13 cellular contexts compared by ENCODE assay signal in genomic region chr9:131629827-131630205, GRCh38.
DNase-seq lines count a peak whose midpoint lies in the region; ATAC-seq lines count a peak whose summit lies in the region.
"Had no signal": no experiment of that assay in that cellular context is flagged by ENCODE, and none has a peak within 500 bp of the region (broad histone marks: within the 10 kb centered on the region; RNA-seq: fewer than 3 reads in every experiment).

No MANE protein-coding gene starts in this region.

- H3K9me3 ChIP-seq in CD4-positive, alpha-beta memory T cell (ENCODE audit: control insufficient read depth in 1 of 2, low read length in 2 of 2): no peaks in the 10 kb centered on the region
- no peaks in the 10 kb centered on the region for H3K9me3 ChIP-seq in skeletal muscle tissue (ENCODE audit: control insufficient read depth in 3 of 3, low read length in 3 of 3)

- no peak overlapping the region for H3K27ac ChIP-seq in CD4-positive, alpha-beta memory T cell (ENCODE audit: low read depth, low read length)
- peak overlapping the region; percentile 87 for H3K27ac ChIP-seq in skeletal muscle tissue (ENCODE audit: low read depth, low read length)
- H3K27ac ChIP-seq: C4-2B, cardiac muscle cell had no signal

- CTCF ChIA-PET in CD4-positive, alpha-beta memory T cell (lab: Charles Lee; ENCODE audit: partially characterized antibody): interaction anchor here (1.7 to 3.8 kb wide), 3 partner anchors 38 to 110 kb away, joined by 5 to 16 read pairs (median 9); partner anchors contain the start of gene RAPGEF1
- CTCF ChIA-PET in activated CD4-positive, alpha-beta memory T cell treated with anti-CD3 and anti-CD28 coated beads, Interleukin-2, amount 10 ng/mL, durations not matched to agents 7 days and 5 days (lab: Charles Lee): interaction anchor here (1.1 to 2.1 kb wide), 2 partner anchors 13 to 111 kb away, joined by 5 to 8 read pairs; no protein-coding TSS in a partner anchor

- DNase-seq in CD4-positive, alpha-beta memory T cell: no peak
- no peak for DNase-seq in activated CD4-positive, alpha-beta memory T cell treated with anti-CD3 and anti-CD28 coated beads, Interleukin-2, amount 10 ng/mL, durations not matched to agents 7 days and 5 days
- DNase-seq in Ammon's horn (ENCODE audit: low spot score): no peak
- DNase-seq in NCI-H187 treated with DMSO at 0.1 percent for 48 hours (lab: John Stamatoyannopoulos, UW): no peak
- DNase-seq in superior temporal gyrus (ENCODE audit: extremely low spot score): no peak
- DNase-seq: activated gamma-delta T cell treated with Interleukin-2 at 50 U/mL for 16 hours, NCI-H1092, NCI-H510A had no signal

- peak overlapping the region; percentile 25 to 38 (median 32) for H3K9ac ChIP-seq in skeletal muscle tissue (ENCODE audit: low read depth in 1 of 3, low read length in 3 of 3)

- H3K27me3 Mint-ChIP-seq in CD4-positive, alpha-beta memory T cell: no peaks in the 10 kb centered on the region
- no peaks in the 10 kb centered on the region for H3K27me3 Mint-ChIP-seq in activated CD4-positive, alpha-beta memory T cell treated with anti-CD3 and anti-CD28 coated beads, Interleukin-2, amount 10 ng/mL, durations not matched to agents 7 days and 5 days

- no peaks in the 10 kb centered on the region for H3K27me3 ChIP-seq in CD4-positive, alpha-beta memory T cell (ENCODE audit: insufficient read depth, low read length)
- no peaks in the 10 kb centered on the region for H3K27me3 ChIP-seq in skeletal muscle tissue (ENCODE audit: control insufficient read depth in 3 of 3, insufficient read depth in 3 of 3, low read length in 3 of 3)
- H3K27me3 ChIP-seq: cardiac muscle cell had no signal

- no peak overlapping the region for H3K4me3 ChIP-seq in CD4-positive, alpha-beta memory T cell (ENCODE audit: low read length in 2 of 2)
- peak overlapping the region in 1 of 3 donors; percentile 37 for H3K4me3 ChIP-seq in skeletal muscle tissue (ENCODE audit: low read length in 3 of 3)
- H3K4me3 ChIP-seq: cardiac muscle cell had no signal

- peaks cover 23 to 68% (median 42%) of the 10 kb centered on the region in 4 donors for H3K4me1 Mint-ChIP-seq in CD4-positive, alpha-beta memory T cell
- peaks cover 75% of the 10 kb centered on the region for H3K4me1 Mint-ChIP-seq in activated CD4-positive, alpha-beta memory T cell treated with anti-CD3 and anti-CD28 coated beads, Interleukin-2, amount 10 ng/mL, durations not matched to agents 7 days and 5 days

- H3K4me3 Mint-ChIP-seq in CD4-positive, alpha-beta memory T cell: no peak overlapping the region
- no peak overlapping the region for H3K4me3 Mint-ChIP-seq in activated CD4-positive, alpha-beta memory T cell treated with anti-CD3 and anti-CD28 coated beads, Interleukin-2, amount 10 ng/mL, durations not matched to agents 7 days and 5 days

- no peaks in the 10 kb centered on the region for H3K9me3 Mint-ChIP-seq in CD4-positive, alpha-beta memory T cell
- H3K9me3 Mint-ChIP-seq in activated CD4-positive, alpha-beta memory T cell treated with anti-CD3 and anti-CD28 coated beads, Interleukin-2, amount 10 ng/mL, durations not matched to agents 7 days and 5 days: no peaks in the 10 kb centered on the region

- H3K27ac Mint-ChIP-seq in CD4-positive, alpha-beta memory T cell: peak overlapping the region in 4 of 7 donors; percentile 85 to 97 (median 94)
- peak overlapping the region; percentile 88 for H3K27ac Mint-ChIP-seq in activated CD4-positive, alpha-beta memory T cell treated with anti-CD3 and anti-CD28 coated beads, Interleukin-2, amount 10 ng/mL, durations not matched to agents 7 days and 5 days

- intact Hi-C loops in CD4-positive, alpha-beta memory T cell (cut with micrococcal nuclease): no loop called here

- peaks cover 44% of the 10 kb centered on the region for H3K4me1 ChIP-seq in CD4-positive, alpha-beta memory T cell (ENCODE audit: insufficient read depth, low read length)
- peaks cover 29 to 54% (median 48%) of the 10 kb centered on the region in 3 donors for H3K4me1 ChIP-seq in skeletal muscle tissue (ENCODE audit: control insufficient read depth in 3 of 3, insufficient read depth in 3 of 3, low read length in 3 of 3)

- peaks cover 29 to 73% of the 10 kb centered on the region in 2 donors for H3K36me3 Mint-ChIP-seq in CD4-positive, alpha-beta memory T cell
- H3K36me3 Mint-ChIP-seq in activated CD4-positive, alpha-beta memory T cell treated with anti-CD3 and anti-CD28 coated beads, Interleukin-2, amount 10 ng/mL, durations not matched to agents 7 days and 5 days (ENCODE audit: low read depth): peaks cover 73% of the 10 kb centered on the region

- H3K36me3 ChIP-seq in CD4-positive, alpha-beta memory T cell (ENCODE audit: insufficient read depth, low read length): peaks cover 44% of the 10 kb centered on the region
- H3K36me3 ChIP-seq in skeletal muscle tissue (ENCODE audit: control insufficient read depth in 3 of 3, insufficient read depth in 3 of 3, low read length in 3 of 3): peaks cover 14 to 21% (median 14%) of the 10 kb centered on the region in 3 donors
- H3K36me3 ChIP-seq: cardiac muscle cell had no signal

- ATAC-seq in GM21390 (IDR thresholded peaks at IDR 0.05; ENCODE audit: unreplicated experiment) (peak; percentile 14), HG02798 (IDR thresholded peaks at IDR 0.05; ENCODE audit: poor library complexity, unreplicated experiment) (no peak)

- POLR2A ChIA-PET in CD4-positive, alpha-beta memory T cell (lab: Charles Lee; ENCODE audit: partially characterized antibody): interaction anchor here (1.1 to 1.2 kb wide), 2 partner anchors 48 to 89 kb away, joined by 3 read pairs; no protein-coding TSS in a partner anchor
- POLR2A ChIA-PET in activated CD4-positive, alpha-beta memory T cell treated with anti-CD3 and anti-CD28 coated beads, Interleukin-2, amount 10 ng/mL, durations not matched to agents 7 days and 5 days (lab: Charles Lee): interaction anchor here (1.4 to 3.4 kb wide), 3 partner anchors 14 to 103 kb away, joined by 3 to 27 read pairs (median 23); no protein-coding TSS in a partner anchor
